In genomic region chr1:169012416-169012815, GRCh38 we compare ENCODE assay signal across 16 cellular contexts.
DNase-seq lines count a peak whose midpoint lies in the region; ATAC-seq and TF ChIP-seq lines count a peak whose summit lies in the region.
"Had no signal": no experiment of that assay in that cellular context is flagged by ENCODE, and none has a peak within 500 bp of the region (broad histone marks: within the 10 kb centered on the region; RNA-seq: fewer than 3 reads in every experiment).

No MANE protein-coding gene starts in this region.

- TF ChIP-seq CTCF in GM20000 (IDR thresholded peaks at IDR 0.05; ENCODE audit: extremely low read depth, missing control alignments) = no peak
- no peak for TF ChIP-seq CTCF in OCI-LY3 (IDR thresholded peaks at IDR 0.05; ENCODE audit: low read depth, low read length)

- H3K4me3 ChIP-seq in OCI-LY3 (ENCODE audit: low read length) = no peak overlapping the region
- H3K4me3 ChIP-seq: body of pancreas had no signal

- H4K20me1 ChIP-seq in OCI-LY3 (ENCODE audit: insufficient read depth, low read length) = no peaks in the 10 kb centered on the region

- H2AFZ ChIP-seq in OCI-LY3 (ENCODE audit: low read depth, low read length) = no peak overlapping the region
- H2AFZ ChIP-seq: parathyroid adenoma had no signal

- H3K9me3 Mint-ChIP-seq in natural killer cell treated with Interleukin-12 subunit alpha and Interleukin-12 subunit beta and Interleukin-15 and Interleukin-18, amount 100 ng/mL, for 72 hours = no peaks in the 10 kb centered on the region
- H3K9me3 Mint-ChIP-seq in T-helper 2 cell treated with Interferon-gamma antibody and Interleukin-4, amounts not matched to agents 5 μg/mL and 100 μg/mL, for 36 hours = no peaks in the 10 kb centered on the region
- H3K9me3 Mint-ChIP-seq: CD4-positive, alpha-beta memory T cell; stimulated activated naive CD8-positive, alpha-beta T cell treated with anti-CD3 and anti-CD28 coated beads, Interleukin-15, Interleukin-2, amounts not matched to agents 100 ng/mL and 50 ng/mL, for 24 hours had no signal

- DNase-seq in GM20000 (ENCODE audit: low spot score) = peak; percentile 33
- DNase-seq in natural killer cell treated with Interleukin-12 subunit alpha and Interleukin-12 subunit beta and Interleukin-15 and Interleukin-18, amount 100 ng/mL, for 72 hours (ENCODE audit: low spot score) = no peak
- DNase-seq in T-helper 2 cell treated with Interferon-gamma antibody and Interleukin-4, amounts not matched to agents 5 μg/mL and 100 μg/mL, for 36 hours (ENCODE audit: low spot score) = no peak
- no peak for DNase-seq in stimulated activated CD4-positive, alpha-beta T cell treated with anti-CD3 and anti-CD28 coated beads, Interleukin-4, amount 100 ng/mL, for 4 hours
- no peak for DNase-seq in NCI-H1105 (lab: John Stamatoyannopoulos, UW)
- DNase-seq: body of pancreas; CD4-positive, alpha-beta memory T cell; mammary epithelial cell; NCI-H2081 had no signal

- no peak overlapping the region for H3K9ac ChIP-seq in OCI-LY3 (ENCODE audit: low read length)
- H3K9ac ChIP-seq: KMS-11, parathyroid adenoma had no signal

- H3K27ac ChIP-seq in OCI-LY3 (ENCODE audit: low read length) = no peak overlapping the region
- H3K27ac ChIP-seq: body of pancreas, KMS-11, parathyroid adenoma had no signal

- H3K27ac Mint-ChIP-seq in natural killer cell treated with Interleukin-12 subunit alpha and Interleukin-12 subunit beta and Interleukin-15 and Interleukin-18, amount 100 ng/mL, for 72 hours = no peak overlapping the region
- H3K27ac Mint-ChIP-seq in T-helper 2 cell treated with Interferon-gamma antibody and Interleukin-4, amounts not matched to agents 5 μg/mL and 100 μg/mL, for 36 hours = no peak overlapping the region
- H3K27ac Mint-ChIP-seq: CD4-positive, alpha-beta memory T cell; stimulated activated naive CD8-positive, alpha-beta T cell treated with anti-CD3 and anti-CD28 coated beads, Interleukin-15, Interleukin-2, amounts not matched to agents 100 ng/mL and 50 ng/mL, for 24 hours had no signal

- H3K4me1 Mint-ChIP-seq in natural killer cell treated with Interleukin-12 subunit alpha and Interleukin-12 subunit beta and Interleukin-15 and Interleukin-18, amount 100 ng/mL, for 72 hours (ENCODE audit: low read depth in 2 of 2) = no peaks in the 10 kb centered on the region
- H3K4me1 Mint-ChIP-seq in T-helper 2 cell treated with Interferon-gamma antibody and Interleukin-4, amounts not matched to agents 5 μg/mL and 100 μg/mL, for 36 hours (ENCODE audit: low read depth) = no peaks in the 10 kb centered on the region

- no peaks in the 10 kb centered on the region for H3K36me3 ChIP-seq in OCI-LY3 (replicated peaks; ENCODE audit: low read depth, low read length)

- no peak overlapping the region for H3K4me3 Mint-ChIP-seq in natural killer cell treated with Interleukin-12 subunit alpha and Interleukin-12 subunit beta and Interleukin-15 and Interleukin-18, amount 100 ng/mL, for 72 hours
- no peak overlapping the region for H3K4me3 Mint-ChIP-seq in T-helper 2 cell treated with Interferon-gamma antibody and Interleukin-4, amounts not matched to agents 5 μg/mL and 100 μg/mL, for 36 hours
- H3K4me3 Mint-ChIP-seq: CD4-positive, alpha-beta memory T cell; stimulated activated naive CD8-positive, alpha-beta T cell treated with anti-CD3 and anti-CD28 coated beads, Interleukin-15, Interleukin-2, amounts not matched to agents 100 ng/mL and 50 ng/mL, for 24 hours had no signal

- ATAC-seq in GM18520 (IDR thresholded peaks at IDR 0.05; ENCODE audit: unreplicated experiment) (peak; percentile 79), HG02973 (IDR thresholded peaks at IDR 0.05; ENCODE audit: unreplicated experiment) (peak; percentile 79)
- ATAC-seq in natural killer cell treated with Interleukin-12 subunit alpha and Interleukin-12 subunit beta and Interleukin-15 and Interleukin-18, amount 100 ng/mL, for 72 hours = no peak
- ATAC-seq: body of pancreas, Panc1 had no signal

- H3K36me3 Mint-ChIP-seq in natural killer cell treated with Interleukin-12 subunit alpha and Interleukin-12 subunit beta and Interleukin-15 and Interleukin-18, amount 100 ng/mL, for 72 hours = no peaks in the 10 kb centered on the region
- no peaks in the 10 kb centered on the region for H3K36me3 Mint-ChIP-seq in T-helper 2 cell treated with Interferon-gamma antibody and Interleukin-4, amounts not matched to agents 5 μg/mL and 100 μg/mL, for 36 hours (ENCODE audit: low read depth)
- H3K36me3 Mint-ChIP-seq: CD4-positive, alpha-beta memory T cell had no signal

- H3K4me1 ChIP-seq in OCI-LY3 (ENCODE audit: low read length) = peaks cover 43% of the 10 kb centered on the region
- H3K4me1 ChIP-seq: body of pancreas had no signal

- no peaks in the 10 kb centered on the region for H3K9me3 ChIP-seq in OCI-LY3 (ENCODE audit: insufficient read depth, low read length)
- H3K9me3 ChIP-seq: body of pancreas had no signal

- H3K79me2 ChIP-seq in OCI-LY3 (ENCODE audit: low read length) = no peaks in the 10 kb centered on the region
- H3K79me2 ChIP-seq: parathyroid adenoma had no signal

- peaks cover 6% of the 10 kb centered on the region; the same call in 1 of the 2 replicates for H3K27me3 ChIP-seq in OCI-LY3 (ENCODE audit: low read depth, low read length)
- H3K27me3 ChIP-seq: body of pancreas had no signal

- peaks cover 0 to 7% of the 10 kb centered on the region in 2 donors for H3K27me3 Mint-ChIP-seq in natural killer cell treated with Interleukin-12 subunit alpha and Interleukin-12 subunit beta and Interleukin-15 and Interleukin-18, amount 100 ng/mL, for 72 hours
- H3K27me3 Mint-ChIP-seq in T-helper 2 cell treated with Interferon-gamma antibody and Interleukin-4, amounts not matched to agents 5 μg/mL and 100 μg/mL, for 36 hours (ENCODE audit: low read depth) = no peaks in the 10 kb centered on the region

- peak overlapping the region; percentile 21 for H3K4me2 ChIP-seq in OCI-LY3 (ENCODE audit: low read length)
- H3K4me2 ChIP-seq: KMS-11 had no signal

Comparison
In these comparisons a context has a peak if more than half of its experiments do, and no peak if none do; other contexts are left out.
1. ATAC-seq: peak in GM18520 (single experiment) and HG02973 (single experiment); none in natural killer cell treated with Interleukin-12 subunit alpha and Interleukin-12 subunit beta and Interleukin-15 and Interleukin-18, amount 100 ng/mL, for 72 hours (0 of 2).